ENCODE assay signal across 27 cellular contexts in the genomic region with DNA sequence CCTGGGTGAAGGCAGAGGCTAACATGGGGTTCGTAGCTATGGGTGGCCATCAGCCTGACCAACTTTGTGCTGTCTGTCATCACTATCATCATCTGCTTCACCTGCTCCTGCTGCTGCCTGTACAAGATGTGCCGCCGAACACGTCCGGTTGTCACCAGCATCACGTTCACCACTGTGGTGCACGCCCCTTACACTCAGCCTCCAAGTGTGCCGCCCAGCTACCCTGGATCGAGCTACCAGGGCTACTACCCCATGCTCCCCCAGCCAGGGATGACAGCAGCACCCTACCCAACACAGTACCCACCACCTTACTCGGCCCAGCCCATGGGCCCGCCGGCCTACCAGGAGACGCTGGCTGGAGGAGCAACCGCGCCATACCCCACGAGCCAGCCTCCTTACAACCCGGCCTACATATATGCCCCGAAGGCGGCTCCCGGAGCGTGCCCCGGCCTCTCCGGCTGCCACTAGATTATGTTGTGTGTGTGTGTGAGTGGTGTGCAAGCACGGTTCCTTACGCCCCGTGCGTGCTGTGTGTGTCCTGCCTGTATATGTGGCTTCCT.
"Had no signal": no experiment of that assay in that cellular context is flagged by ENCODE, and none has a peak within 500 bp of the region (broad histone marks: within the 10 kb centered on the region; RNA-seq: fewer than 3 reads in every experiment).

No MANE protein-coding gene starts in this region.

- DNase-seq: hypothalamus; immature natural killer cell; kidney; left colon; left lung; lower lobe of right lung; mammary epithelial cell; mesenchymal stem cell; naive thymus-derived CD8-positive, alpha-beta T cell; nucleus accumbens; right lobe of liver; stimulated activated CD4-positive, alpha-beta T cell treated with anti-CD3 and anti-CD28 coated beads, Interleukin-1b, Interleukin-23, amount 100 ng/mL, for 48 hours; stimulated activated CD4-positive, alpha-beta T cell treated with anti-CD3 and anti-CD28 coated beads, Interleukin-2, amount 100 ng/mL, for 48 hours; stimulated activated CD4-positive, alpha-beta T cell treated with anti-CD3 and anti-CD28 coated beads, Interleukin-4, amount 100 ng/mL, for 4 hours; stimulated activated CD8-positive, alpha-beta memory T cell treated with anti-CD3 and anti-CD28 coated beads, Interleukin-4, amount 100 ng/mL, for 48 hours; stimulated activated naive CD4-positive, alpha-beta T cell treated with Interleukin-2 at 50 U/mL for 16 hours; stimulated activated naive CD8-positive, alpha-beta T cell treated with anti-CD3 and anti-CD28 coated beads, Interleukin-15, amount 100 ng/mL, for 72 hours; substantia nigra had no signal

- H3K4me1 Mint-ChIP-seq: nephron; neural crest cell; stimulated activated memory B cell treated with anti-CD40 and anti-IgM and Interleukin-4, amounts not matched to agents 10 μg/mL and 1 μg/mL and 100 μg/mL, for 72 hours had no signal

- H3K27me3 ChIP-seq: left lung, pancreas, right atrium auricular region, right lobe of liver, tibial nerve, upper lobe of left lung, vagina had no signal

- H3K36me3 ChIP-seq: left lung, lower lobe of right lung, pancreas, right atrium auricular region, right lobe of liver, upper lobe of left lung had no signal

- H3K27me3 Mint-ChIP-seq: naive thymus-derived CD8-positive, alpha-beta T cell; stimulated activated memory B cell treated with anti-CD40 and anti-IgM and Interleukin-4, amounts not matched to agents 10 μg/mL and 1 μg/mL and 100 μg/mL, for 72 hours; stimulated activated naive CD8-positive, alpha-beta T cell treated with anti-CD3 and anti-CD28 coated beads, Interleukin-15, amount 100 ng/mL, for 72 hours had no signal

- H3K4me1 ChIP-seq: left lung, lower lobe of right lung, pancreas, right atrium auricular region, right lobe of liver, tibial nerve, upper lobe of left lung, vagina had no signal

- H3K4me3 ChIP-seq: left lung, lower lobe of right lung, pancreas, right atrium auricular region, right lobe of liver, smooth muscle cell, tibial nerve, upper lobe of left lung, vagina had no signal

- H3K27ac Mint-ChIP-seq: immature natural killer cell; naive thymus-derived CD8-positive, alpha-beta T cell; nephron; stimulated activated memory B cell treated with anti-CD40 and anti-IgM and Interleukin-4, amounts not matched to agents 10 μg/mL and 1 μg/mL and 100 μg/mL, for 72 hours; stimulated activated naive CD8-positive, alpha-beta T cell treated with anti-CD3 and anti-CD28 coated beads, Interleukin-15, amount 100 ng/mL, for 72 hours had no signal

- ATAC-seq: left colon; left lung; lower lobe of right lung; naive thymus-derived CD8-positive, alpha-beta T cell; pancreas; stimulated activated memory B cell treated with anti-CD40 and anti-IgM and Interleukin-4, amounts not matched to agents 10 μg/mL and 1 μg/mL and 100 μg/mL, for 72 hours; stimulated activated naive CD8-positive, alpha-beta T cell treated with anti-CD3 and anti-CD28 coated beads, Interleukin-15, amount 100 ng/mL, for 72 hours had no signal

- H3K27ac ChIP-seq: left lung, lower lobe of right lung, pancreas, right atrium auricular region, right lobe of liver, tibial nerve, upper lobe of left lung, vagina had no signal

- H3K4me2 ChIP-seq: smooth muscle cell had no signal

- H3K9me3 ChIP-seq: left lung, lower lobe of right lung, pancreas, right lobe of liver, vagina had no signal

- H3K4me3 Mint-ChIP-seq: immature natural killer cell; naive thymus-derived CD8-positive, alpha-beta T cell; nephron; neural crest cell; stimulated activated memory B cell treated with anti-CD40 and anti-IgM and Interleukin-4, amounts not matched to agents 10 μg/mL and 1 μg/mL and 100 μg/mL, for 72 hours; stimulated activated naive CD8-positive, alpha-beta T cell treated with anti-CD3 and anti-CD28 coated beads, Interleukin-15, amount 100 ng/mL, for 72 hours had no signal
